ENCODE assay signal across 8 cellular contexts in genomic region chr16:75099738-75100615, GRCh38. TPM values are rescaled to one million over a fixed set of nuclear protein-coding genes. Genes with fewer than 3 reads are reported as not detected.
DNase-seq lines count a peak whose midpoint lies in the region; ATAC-seq and TF ChIP-seq lines count a peak whose summit lies in the region.

No MANE protein-coding gene starts in this region.

- TF ChIP-seq CTCF in foreskin fibroblast (IDR thresholded peaks at IDR 0.05; ENCODE audit: low read depth, low read length), result no peak

- H3K27ac Mint-ChIP-seq in activated T-helper 1 cell treated with anti-CD3 and anti-CD28 coated beads, Interleukin-12 subunit alpha, Interleukin-12 subunit beta, Interleukin-2, Interleukin-4 antibody, amounts not matched to agents 30 ng/mL and 10 ng/mL and 1 ng/mL, durations not matched to agents 14 hours and 24 hours and 36 hours, result peak overlapping the region; percentile 95

- H3K36me3 Mint-ChIP-seq in activated T-helper 1 cell treated with anti-CD3 and anti-CD28 coated beads, Interleukin-12 subunit alpha, Interleukin-12 subunit beta, Interleukin-2, Interleukin-4 antibody, amounts not matched to agents 30 ng/mL and 10 ng/mL and 1 ng/mL, durations not matched to agents 14 hours and 24 hours and 36 hours (ENCODE audit: low read depth), result peaks cover 40% of the 10 kb centered on the region

- peaks cover 6% of the 10 kb centered on the region for H3K9me3 Mint-ChIP-seq in activated T-helper 1 cell treated with anti-CD3 and anti-CD28 coated beads, Interleukin-12 subunit alpha, Interleukin-12 subunit beta, Interleukin-2, Interleukin-4 antibody, amounts not matched to agents 30 ng/mL and 10 ng/mL and 1 ng/mL, durations not matched to agents 14 hours and 24 hours and 36 hours

- H3K4me1 Mint-ChIP-seq in activated T-helper 1 cell treated with anti-CD3 and anti-CD28 coated beads, Interleukin-12 subunit alpha, Interleukin-12 subunit beta, Interleukin-2, Interleukin-4 antibody, amounts not matched to agents 30 ng/mL and 10 ng/mL and 1 ng/mL, durations not matched to agents 14 hours and 24 hours and 36 hours (ENCODE audit: low read depth), result peaks cover 83% of the 10 kb centered on the region

- H3K4me3 Mint-ChIP-seq in activated T-helper 1 cell treated with anti-CD3 and anti-CD28 coated beads, Interleukin-12 subunit alpha, Interleukin-12 subunit beta, Interleukin-2, Interleukin-4 antibody, amounts not matched to agents 30 ng/mL and 10 ng/mL and 1 ng/mL, durations not matched to agents 14 hours and 24 hours and 36 hours, result peak overlapping the region; percentile 46

- no peaks in the 10 kb centered on the region for H3K27me3 Mint-ChIP-seq in activated T-helper 1 cell treated with anti-CD3 and anti-CD28 coated beads, Interleukin-12 subunit alpha, Interleukin-12 subunit beta, Interleukin-2, Interleukin-4 antibody, amounts not matched to agents 30 ng/mL and 10 ng/mL and 1 ng/mL, durations not matched to agents 14 hours and 24 hours and 36 hours (ENCODE audit: insufficient read depth)

- ATAC-seq in GM18909 (IDR thresholded peaks at IDR 0.05; ENCODE audit: poor library complexity, unreplicated experiment), result peak; percentile 69
- peak; percentile 61 for ATAC-seq in HG03354 (IDR thresholded peaks at IDR 0.05; ENCODE audit: poor library complexity, severe bottlenecking, unreplicated experiment)
- ATAC-seq in HG02571 (IDR thresholded peaks at IDR 0.05; ENCODE audit: unreplicated experiment), result no peak

- no peak overlapping the region for H3K4me3 ChIP-seq in foreskin fibroblast (ENCODE audit: low read depth in 1 of 2, low read length in 2 of 2)

- intact Hi-C loops in activated T-helper 1 cell treated with anti-CD3 and anti-CD28 coated beads, Interleukin-12 subunit alpha, Interleukin-12 subunit beta, Interleukin-2, Interleukin-4 antibody, amounts not matched to agents 30 ng/mL and 10 ng/mL and 1 ng/mL, durations not matched to agents 14 hours and 24 hours and 36 hours (cut with micrococcal nuclease), result loop anchor here (1.0 kb wide), 1 partner anchor 9 kb away; no protein-coding TSS in a partner anchor

- peak; percentile 41 for DNase-seq in activated T-helper 1 cell treated with anti-CD3 and anti-CD28 coated beads, Interleukin-12 subunit alpha, Interleukin-12 subunit beta, Interleukin-2, Interleukin-4 antibody, amounts not matched to agents 30 ng/mL and 10 ng/mL and 1 ng/mL, durations not matched to agents 14 hours and 24 hours and 36 hours (ENCODE audit: low spot score)
- DNase-seq in mesenteric fat pad (ENCODE audit: low spot score) (peak; percentile 84), foreskin fibroblast (no peak), NCI-H82 treated with DMSO at 0.1 percent for 48 hours (lab: John Stamatoyannopoulos, UW; ENCODE audit: unreplicated experiment) (no peak), NCI-H748 treated with DMSO at 0.1 percent for 48 hours (lab: John Stamatoyannopoulos, UW) (no peak)

RNA-seq across cellular contexts. Expression of gene LDHD, which starts 16.6 kb away (rescaled TPM):
- 0.20 and 0.26 TPM in 2 replicates for total RNA-seq in activated T-helper 1 cell treated with anti-CD3 and anti-CD28 coated beads, Interleukin-12 subunit alpha, Interleukin-12 subunit beta, Interleukin-2, Interleukin-4 antibody, amounts not matched to agents 30 ng/mL and 10 ng/mL and 1 ng/mL, durations not matched to agents 14 hours and 24 hours and 36 hours
- 10.2 TPM for total RNA-seq in mesenteric fat pad

RNA-seq across cellular contexts. Expression of gene ZFP1, which starts 48.3 kb away (rescaled TPM):
- 12.3 and 14.6 TPM in 2 replicates for total RNA-seq in activated T-helper 1 cell treated with anti-CD3 and anti-CD28 coated beads, Interleukin-12 subunit alpha, Interleukin-12 subunit beta, Interleukin-2, Interleukin-4 antibody, amounts not matched to agents 30 ng/mL and 10 ng/mL and 1 ng/mL, durations not matched to agents 14 hours and 24 hours and 36 hours
- 6.2 TPM for total RNA-seq in mesenteric fat pad

Comparison
In these comparisons a context has a peak if more than half of its experiments do, and no peak if none do; other contexts are left out.
1. DNase-seq: peak in activated T-helper 1 cell treated with anti-CD3 and anti-CD28 coated beads, Interleukin-12 subunit alpha, Interleukin-12 subunit beta, Interleukin-2, Interleukin-4 antibody, amounts not matched to agents 30 ng/mL and 10 ng/mL and 1 ng/mL, durations not matched to agents 14 hours and 24 hours and 36 hours (single experiment) and mesenteric fat pad (single experiment); none in foreskin fibroblast (0 of 2), NCI-H82 treated with DMSO at 0.1 percent for 48 hours (single experiment) and NCI-H748 treated with DMSO at 0.1 percent for 48 hours (single experiment).